In genomic region chr5:57435701-57436134, GRCh38 we compare ENCODE assay signal across 1 cellular context.
TF ChIP-seq lines count a peak whose summit lies in the region.

No MANE protein-coding gene starts in this region.

TF ChIP-seq in HepG2, 621 proteins besides CTCF, POLR2A, EP300 and RAD21:
- TF ChIP-seq, protein P1, sequence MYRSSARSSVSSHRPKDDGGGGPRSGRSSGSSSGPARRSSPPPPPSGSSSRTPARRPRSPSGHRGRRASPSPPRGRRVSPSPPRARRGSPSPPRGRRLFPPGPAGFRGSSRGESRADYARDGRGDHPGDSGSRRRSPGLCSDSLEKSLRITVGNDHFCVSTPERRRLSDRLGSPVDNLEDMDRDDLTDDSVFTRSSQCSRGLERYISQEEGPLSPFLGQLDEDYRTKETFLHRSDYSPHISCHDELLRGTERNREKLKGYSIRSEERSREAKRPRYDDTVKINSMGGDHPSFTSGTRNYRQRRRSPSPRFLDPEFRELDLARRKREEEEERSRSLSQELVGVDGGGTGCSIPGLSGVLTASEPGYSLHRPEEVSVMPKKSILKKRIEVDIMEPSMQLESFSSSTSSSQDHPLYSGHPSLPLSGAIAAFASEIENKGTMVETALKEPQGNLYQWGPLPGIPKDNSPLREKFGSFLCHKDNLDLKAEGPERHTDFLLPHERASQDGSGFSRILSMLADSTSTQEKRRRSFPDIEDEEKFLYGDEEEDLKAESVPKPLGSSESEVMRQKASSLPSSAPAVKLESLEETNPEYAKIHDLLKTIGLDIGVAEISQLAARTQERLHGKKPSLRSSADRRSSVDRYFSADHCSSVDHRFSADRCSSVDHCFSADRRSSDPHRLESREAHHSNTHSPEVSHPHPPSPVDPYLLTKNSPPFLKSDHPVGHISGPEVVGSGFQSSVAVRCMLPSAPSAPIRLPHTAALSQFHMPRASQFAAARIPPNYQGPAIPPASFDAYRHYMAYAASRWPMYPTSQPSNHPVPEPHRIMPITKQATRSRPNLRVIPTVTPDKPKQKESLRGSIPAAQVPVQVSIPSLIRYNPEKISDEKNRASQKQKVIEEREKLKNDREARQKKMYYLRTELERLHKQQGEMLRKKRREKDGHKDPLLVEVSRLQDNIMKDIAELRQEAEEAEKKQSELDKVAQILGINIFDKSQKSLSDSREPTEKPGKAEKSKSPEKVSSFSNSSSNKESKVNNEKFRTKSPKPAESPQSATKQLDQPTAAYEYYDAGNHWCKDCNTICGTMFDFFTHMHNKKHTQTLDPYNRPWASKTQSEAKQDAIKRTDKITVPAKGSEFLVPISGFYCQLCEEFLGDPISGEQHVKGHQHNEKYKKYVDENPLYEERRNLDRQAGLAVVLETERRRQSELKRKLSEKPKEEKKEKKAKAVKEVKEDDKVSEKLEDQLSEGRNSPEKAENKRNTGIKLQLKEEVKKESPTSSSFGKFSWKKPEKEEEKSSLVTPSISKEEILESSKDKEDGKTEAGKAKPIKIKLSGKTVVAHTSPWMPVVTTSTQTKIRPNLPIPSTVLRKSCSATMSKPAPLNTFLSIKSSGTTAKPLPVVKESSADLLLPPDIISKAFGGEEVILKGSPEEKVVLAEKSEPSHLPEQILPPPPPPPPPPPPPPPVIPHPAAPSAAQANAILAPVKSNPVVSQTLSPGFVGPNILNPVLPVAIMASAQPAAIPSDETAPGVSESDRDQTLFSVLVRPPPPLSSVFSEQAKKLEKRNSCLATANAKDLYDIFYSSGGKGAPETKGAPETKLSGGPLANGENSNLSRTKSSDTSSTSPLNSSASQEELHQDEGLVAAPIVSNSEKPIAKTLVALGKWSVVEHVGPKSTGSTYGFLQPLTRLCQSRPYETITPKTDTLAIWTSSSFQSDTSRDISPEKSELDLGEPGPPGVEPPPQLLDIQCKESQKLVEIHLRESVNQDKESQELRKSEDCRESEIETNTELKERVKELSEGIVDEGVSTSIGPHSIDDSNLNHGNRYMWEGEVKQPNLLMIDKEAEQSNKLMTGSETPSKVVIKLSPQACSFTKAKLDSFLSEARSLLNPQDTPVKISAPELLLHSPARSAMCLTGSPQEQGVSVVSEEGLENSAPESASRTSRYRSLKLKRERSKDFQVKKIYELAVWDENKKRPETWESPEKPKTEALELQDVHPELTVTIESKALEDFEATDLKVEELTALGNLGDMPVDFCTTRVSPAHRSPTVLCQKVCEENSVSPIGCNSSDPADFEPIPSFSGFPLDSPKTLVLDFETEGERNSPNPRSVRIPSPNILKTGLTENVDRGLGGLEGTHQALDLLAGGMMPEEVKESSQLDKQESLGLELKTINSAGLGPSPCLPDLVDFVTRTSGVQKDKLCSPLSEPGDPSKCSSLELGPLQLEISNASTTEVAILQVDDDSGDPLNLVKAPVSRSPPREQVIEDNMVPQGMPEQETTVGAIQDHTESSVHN (CRISPR knock-in tag; IDR thresholded peaks at IDR 0.05): no peak
- TF ChIP-seq ETV5 (CRISPR knock-in tag; IDR thresholded peaks at IDR 0.05; ENCODE audit: borderline replicate concordance): no peak
